Comparison of ENCODE assay signal across 8 cellular contexts in the genomic region with DNA sequence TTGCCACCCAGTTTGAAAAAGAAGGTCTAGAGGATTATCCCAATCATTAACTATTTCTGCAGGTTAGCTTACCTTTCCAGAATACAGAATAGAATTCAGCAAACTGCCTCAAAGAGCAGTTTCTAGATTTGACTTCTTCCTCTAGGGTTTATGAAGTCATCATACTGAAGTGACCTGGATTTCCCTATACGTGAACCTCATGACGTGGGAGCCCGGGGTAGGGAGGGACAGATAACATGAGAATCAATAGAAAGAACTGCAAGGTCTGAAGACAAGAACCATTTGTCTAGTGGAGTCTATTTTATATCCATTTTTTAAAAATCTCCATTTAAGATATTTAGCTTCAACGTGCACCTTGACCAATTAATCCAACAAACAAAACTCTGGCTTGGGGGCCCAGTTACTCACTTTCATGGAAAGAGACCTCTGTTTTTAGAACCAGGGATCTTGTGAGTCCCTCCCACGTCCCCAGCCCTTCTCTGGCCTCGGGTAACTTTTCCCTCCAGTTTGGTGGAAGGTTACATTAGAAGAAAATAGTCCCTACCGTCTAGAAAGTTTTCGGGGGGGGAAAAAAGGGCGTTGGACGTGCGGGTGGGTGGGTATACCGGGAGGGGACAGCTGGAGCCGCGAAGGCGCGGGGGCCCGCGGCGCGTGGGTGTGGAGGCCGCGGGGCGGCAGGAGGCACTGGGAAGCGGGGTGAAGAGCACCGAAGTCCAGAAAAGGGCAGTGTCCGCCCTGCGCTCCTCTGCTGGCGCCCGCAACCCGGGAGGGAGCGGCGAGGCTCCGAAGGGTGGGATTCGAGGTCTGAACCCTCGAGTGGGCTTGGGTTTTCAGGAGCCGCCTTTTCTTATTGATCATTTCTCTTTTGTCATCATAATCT. TPM values are rescaled to one million over a fixed set of nuclear protein-coding genes. Genes with fewer than 3 reads are reported as not detected.
DNase-seq lines count a peak whose midpoint lies in the region; ATAC-seq and TF ChIP-seq lines count a peak whose summit lies in the region.

No MANE protein-coding gene starts in this region.

- peak overlapping the region; percentile 25; the same call in 1 of the 2 replicates for H3K4me3 Mint-ChIP-seq in HFFc6
- H3K4me3 Mint-ChIP-seq in memory B cell: peak overlapping the region; percentile 77
- peak overlapping the region; percentile 71 for H3K4me3 Mint-ChIP-seq in stimulated activated naive CD8-positive, alpha-beta T cell treated with anti-CD3 and anti-CD28 coated beads, Interleukin-15, Interleukin-2, amounts not matched to agents 100 ng/mL and 50 ng/mL, for 24 hours

- H3K4me1 Mint-ChIP-seq in HFFc6 (ENCODE audit: low read depth) (no peaks in the 10 kb centered on the region; the same call in 1 of the 2 replicates), memory B cell (peaks cover 4% of the 10 kb centered on the region)
- peaks cover 26% of the 10 kb centered on the region for H3K4me1 Mint-ChIP-seq in stimulated activated naive CD8-positive, alpha-beta T cell treated with anti-CD3 and anti-CD28 coated beads, Interleukin-15, Interleukin-2, amounts not matched to agents 100 ng/mL and 50 ng/mL, for 24 hours (ENCODE audit: low read depth)

- ATAC-seq in memory B cell (ENCODE audit: low read depth) (peak; percentile 69), GM19324 (IDR thresholded peaks at IDR 0.05; ENCODE audit: low FRiP score, unreplicated experiment) (no peak), HG02798 (IDR thresholded peaks at IDR 0.05; ENCODE audit: poor library complexity, unreplicated experiment) (no peak)

- H3K4me3 ChIP-seq in epithelial cell of esophagus (ENCODE audit: low read length): peak overlapping the region; percentile 47

- H3K9me3 Mint-ChIP-seq in HFFc6 (no peaks in the 10 kb centered on the region), memory B cell (no peaks in the 10 kb centered on the region)
- no peaks in the 10 kb centered on the region for H3K9me3 Mint-ChIP-seq in stimulated activated naive CD8-positive, alpha-beta T cell treated with anti-CD3 and anti-CD28 coated beads, Interleukin-15, Interleukin-2, amounts not matched to agents 100 ng/mL and 50 ng/mL, for 24 hours

- H3K27me3 Mint-ChIP-seq in HFFc6 (ENCODE audit: insufficient read depth) (peaks cover 6% of the 10 kb centered on the region), memory B cell (peaks cover 6% of the 10 kb centered on the region)
- H3K27me3 Mint-ChIP-seq in stimulated activated naive CD8-positive, alpha-beta T cell treated with anti-CD3 and anti-CD28 coated beads, Interleukin-15, Interleukin-2, amounts not matched to agents 100 ng/mL and 50 ng/mL, for 24 hours: peaks cover 4% of the 10 kb centered on the region

- H3K36me3 Mint-ChIP-seq in HFFc6 (ENCODE audit: low read depth): no peaks in the 10 kb centered on the region
- H3K36me3 Mint-ChIP-seq in memory B cell: peaks cover 1% of the 10 kb centered on the region
- H3K36me3 Mint-ChIP-seq in stimulated activated naive CD8-positive, alpha-beta T cell treated with anti-CD3 and anti-CD28 coated beads, Interleukin-15, Interleukin-2, amounts not matched to agents 100 ng/mL and 50 ng/mL, for 24 hours (ENCODE audit: low read depth): no peaks in the 10 kb centered on the region

- TF ChIP-seq CTCF in HFFc6 (IDR thresholded peaks at IDR 0.05) (no peak), epithelial cell of esophagus (IDR thresholded peaks at IDR 0.05; ENCODE audit: insufficient read depth, low read depth, low read length, missing control alignments) (no peak)

- H3K27ac Mint-ChIP-seq in HFFc6: no peak overlapping the region
- H3K27ac Mint-ChIP-seq in memory B cell: peak overlapping the region; percentile 64
- H3K27ac Mint-ChIP-seq in stimulated activated naive CD8-positive, alpha-beta T cell treated with anti-CD3 and anti-CD28 coated beads, Interleukin-15, Interleukin-2, amounts not matched to agents 100 ng/mL and 50 ng/mL, for 24 hours: peak overlapping the region; percentile 81

- DNase-seq in AG08395 (ENCODE audit: low spot score) (peak; percentile 40), HFFc6 (no peak), epithelial cell of esophagus (ENCODE audit: low read depth) (peak; percentile 15), memory B cell (ENCODE audit: low spot score in 2 of 2) (peak; percentile 16 to 38)
- DNase-seq in activated CD4-positive, alpha-beta T cell treated with anti-CD3 and anti-CD28 coated beads for 48 hours: peak; percentile 29

RNA-seq across cellular contexts. Expression of gene POGZ, which starts 13.8 kb away (rescaled TPM):
- total RNA-seq in HFFc6 (2021; fragmentation: NEBNext Ultra II Directional; extraction: Animal tissue kit (Norgen Biotek cat#: 25700)): 10 to 100 TPM; 34.9 to 40.3 (median 37.9) TPM

RNA-seq across cellular contexts. Expression of gene CGN, which starts 38.1 kb away (rescaled TPM):
- under 1 TPM; 0.17 to 0.28 (median 0.21) TPM for total RNA-seq in HFFc6 (2021; fragmentation: NEBNext Ultra II Directional; extraction: Animal tissue kit (Norgen Biotek cat#: 25700))

Comparison
In these comparisons a context has a peak if more than half of its experiments do, and no peak if none do; other contexts are left out.
1. H3K4me3 Mint-ChIP-seq: peak in every context shown above with its lines; median percentile 77 in memory B cell; 71 in stimulated activated naive CD8-positive, alpha-beta T cell treated with anti-CD3 and anti-CD28 coated beads, Interleukin-15, Interleukin-2, amounts not matched to agents 100 ng/mL and 50 ng/mL, for 24 hours; 25 in HFFc6.